ENCODE assay signal across 8 cellular contexts in the genomic region with DNA sequence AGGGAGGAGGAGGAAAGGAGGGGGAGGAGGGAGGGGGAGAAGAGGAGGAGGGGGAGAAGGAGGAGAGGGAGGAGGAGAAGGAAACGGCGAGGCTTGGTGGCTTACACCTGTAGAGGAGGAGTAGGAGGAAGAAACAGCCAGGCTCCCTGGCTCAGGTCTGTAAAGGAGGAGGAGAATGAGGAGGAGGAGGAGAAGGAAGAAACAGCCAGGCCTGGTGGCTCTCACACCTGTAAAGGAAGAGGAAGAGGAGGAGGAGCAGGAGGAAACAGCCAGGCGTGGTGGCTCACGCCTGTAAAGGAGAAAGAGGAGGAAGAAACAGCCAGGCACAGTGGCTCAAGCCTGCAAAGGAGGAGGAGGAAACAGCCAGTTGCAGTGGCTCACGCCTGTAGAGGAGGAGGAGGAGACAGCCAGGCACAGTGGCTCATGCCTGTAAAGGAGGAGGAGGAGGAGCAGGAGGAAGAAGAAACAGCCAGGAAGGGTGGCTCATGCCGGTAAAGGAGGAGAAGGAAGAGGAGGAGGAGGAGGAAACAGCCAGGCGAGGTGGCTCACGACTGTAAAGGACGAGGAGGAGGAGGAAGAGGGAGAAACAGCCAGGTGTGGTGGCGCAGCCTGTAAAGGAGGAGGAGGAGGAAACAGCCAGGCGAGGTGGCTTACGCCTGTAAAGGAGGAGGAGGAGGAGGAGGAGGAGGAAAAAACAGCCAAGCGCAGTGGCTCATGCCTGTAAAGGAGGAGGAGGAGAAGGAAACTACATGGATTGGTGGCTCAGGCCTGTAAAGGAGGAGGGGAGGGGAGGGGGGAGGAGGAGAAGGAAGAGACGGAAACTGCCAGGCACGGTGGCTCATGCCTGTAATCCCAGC. TPM values are rescaled to one million over a fixed set of nuclear protein-coding genes. Genes with fewer than 3 reads are reported as not detected.
A peak's percentile ranks its signal among the peaks of the same experiment; 100 is the strongest.
DNase-seq lines count a peak whose midpoint lies in the region; ATAC-seq and TF ChIP-seq lines count a peak whose summit lies in the region.

No MANE protein-coding gene starts in this region.

- DNase-seq in activated T-cell treated with anti-CD3 and anti-CD28 coated beads for 24 hours (ENCODE audit: low read depth) = peak; percentile 11
- no peak for DNase-seq in activated T-cell treated with anti-CD3 and anti-CD28 coated beads for 4 hours
- peak; percentile 83 for DNase-seq in NCI-H2196 treated with DMSO at 0.1 percent for 48 hours (lab: John Stamatoyannopoulos, UW; ENCODE audit: unreplicated experiment)
- DNase-seq in activated B cell treated with CpG ODN at 0.5 μM for 24 hours = no peak
- DNase-seq in dedifferentiated amniotic fluid mesenchymal stem cell (ENCODE audit: extremely low spot score) = peak; percentile 39
- DNase-seq in lower leg skin (ENCODE audit: low spot score in 2 of 2) = peak in 1 of 2 donors; percentile 81
- DNase-seq in stimulated activated naive B cell treated with anti-CD40 and anti-IgM and Interleukin-4, amounts not matched to agents 10 μg/mL and 1 μg/mL and 100 μg/mL, for 72 hours = peak; percentile 8

- 3% methylated on average over 15 of the region's 15 CpGs for WGBS in lower leg skin, 2 donors

- peak overlapping the region; percentile 6 for H3K4me3 ChIP-seq in lower leg skin (ENCODE audit: low read depth, poor library complexity, severe bottlenecking)

- CTCF ChIA-PET in activated B cell treated with CpG ODN at 0.5 μM for 24 hours (lab: Charles Lee) = no interaction called here

- POLR2A ChIA-PET in activated B cell treated with CpG ODN at 0.5 μM for 24 hours (lab: Charles Lee) = interaction anchor here (0.7 kb wide), 2 partner anchors 14 to 28 kb away, joined by 3 to 9 read pairs; no protein-coding TSS in a partner anchor

- intact Hi-C loops in activated B cell treated with CpG ODN at 0.5 μM for 24 hours (cut with micrococcal nuclease) (loop anchor here (2.0 kb wide), 1 partner anchor 15 kb away; a partner anchor contains a TSS), lower leg skin (cut with DNase I; ENCODE audit: low total_unique reads) (no loop called here)

- H3K36me3 Mint-ChIP-seq in activated B cell treated with CpG ODN at 0.5 μM for 24 hours (ENCODE audit: low read depth) = peaks cover 1% of the 10 kb centered on the region
- peaks cover 0 to 2% of the 10 kb centered on the region in 2 donors for H3K36me3 Mint-ChIP-seq in stimulated activated naive B cell treated with anti-CD40 and anti-IgM and Interleukin-4, amounts not matched to agents 10 μg/mL and 1 μg/mL and 100 μg/mL, for 72 hours

- H3K4me3 Mint-ChIP-seq in activated B cell treated with CpG ODN at 0.5 μM for 24 hours = peak overlapping the region; percentile 69
- H3K4me3 Mint-ChIP-seq in stimulated activated naive B cell treated with anti-CD40 and anti-IgM and Interleukin-4, amounts not matched to agents 10 μg/mL and 1 μg/mL and 100 μg/mL, for 72 hours = peak overlapping the region; percentile 78 to 82

- H3K27me3 Mint-ChIP-seq in activated B cell treated with CpG ODN at 0.5 μM for 24 hours = no peaks in the 10 kb centered on the region
- H3K27me3 Mint-ChIP-seq in stimulated activated naive B cell treated with anti-CD40 and anti-IgM and Interleukin-4, amounts not matched to agents 10 μg/mL and 1 μg/mL and 100 μg/mL, for 72 hours = no peaks in the 10 kb centered on the region

- H3K27ac Mint-ChIP-seq in activated B cell treated with CpG ODN at 0.5 μM for 24 hours = peak overlapping the region; percentile 10
- peak overlapping the region; percentile 74 for H3K27ac Mint-ChIP-seq in stimulated activated naive B cell treated with anti-CD40 and anti-IgM and Interleukin-4, amounts not matched to agents 10 μg/mL and 1 μg/mL and 100 μg/mL, for 72 hours

- TF ChIP-seq CTCF in activated B cell treated with CpG ODN at 0.5 μM for 24 hours (IDR thresholded peaks at IDR 0.05) = no peak
- no peak for TF ChIP-seq CTCF in lower leg skin (IDR thresholded peaks at IDR 0.05)

- no peaks in the 10 kb centered on the region for H3K9me3 Mint-ChIP-seq in activated B cell treated with CpG ODN at 0.5 μM for 24 hours
- no peaks in the 10 kb centered on the region for H3K9me3 Mint-ChIP-seq in stimulated activated naive B cell treated with anti-CD40 and anti-IgM and Interleukin-4, amounts not matched to agents 10 μg/mL and 1 μg/mL and 100 μg/mL, for 72 hours

- no peak for TF ChIP-seq POLR2A in lower leg skin (IDR thresholded peaks at IDR 0.05)

- ATAC-seq in HG02943 (IDR thresholded peaks at IDR 0.05; ENCODE audit: low read depth, unreplicated experiment) (peak; percentile 69), activated B cell treated with CpG ODN at 0.5 μM for 24 hours (ENCODE audit: low read depth) (peak; percentile 61)
- peak; percentile 82 to 88 for ATAC-seq in stimulated activated naive B cell treated with anti-CD40 and anti-IgM and Interleukin-4, amounts not matched to agents 10 μg/mL and 1 μg/mL and 100 μg/mL, for 72 hours (replicated peaks)

- peaks cover 12% of the 10 kb centered on the region for H3K4me1 Mint-ChIP-seq in activated B cell treated with CpG ODN at 0.5 μM for 24 hours
- H3K4me1 Mint-ChIP-seq in stimulated activated naive B cell treated with anti-CD40 and anti-IgM and Interleukin-4, amounts not matched to agents 10 μg/mL and 1 μg/mL and 100 μg/mL, for 72 hours = peaks cover 9 to 13% of the 10 kb centered on the region in 2 donors

RNA-seq across cellular contexts. Expression of a gene that starts 14.9 kb away (rescaled TPM):
- total RNA-seq in activated B cell treated with CpG ODN at 0.5 μM for 24 hours = 40.8 and 42.5 TPM in 2 replicates
- total RNA-seq in lower leg skin = 10 to 100 TPM; 35.6 to 72.4 (median 45.3) TPM

RNA-seq across cellular contexts. Expression of a gene that starts 24.2 kb away (rescaled TPM):
- total RNA-seq in activated B cell treated with CpG ODN at 0.5 μM for 24 hours (39.6 and 39.8 TPM in 2 replicates), lower leg skin (10 to 100 TPM; 14.6 to 29.0 (median 27.9) TPM)

Comparison
In these comparisons a context has a peak if more than half of its experiments do, and no peak if none do; other contexts are left out.
1. DNase-seq: peak in activated T-cell treated with anti-CD3 and anti-CD28 coated beads for 24 hours (single experiment), NCI-H2196 treated with DMSO at 0.1 percent for 48 hours (single experiment), dedifferentiated amniotic fluid mesenchymal stem cell (single experiment) and stimulated activated naive B cell treated with anti-CD40 and anti-IgM and Interleukin-4, amounts not matched to agents 10 μg/mL and 1 μg/mL and 100 μg/mL, for 72 hours (single experiment); none in activated T-cell treated with anti-CD3 and anti-CD28 coated beads for 4 hours (single experiment) and activated B cell treated with CpG ODN at 0.5 μM for 24 hours (single experiment).
2. Peak in every context shown above with its lines, with median percentiles within 50 percentile points of each other: ATAC-seq.